Comparison of ENCODE assay signal across 21 cellular contexts in genomic region chr1:31004231-31004621, GRCh38.
DNase-seq lines count a peak whose midpoint lies in the region; ATAC-seq and TF ChIP-seq lines count a peak whose summit lies in the region.
"Had no signal": no experiment of that assay in that cellular context is flagged by ENCODE, and none has a peak within 500 bp of the region (broad histone marks: within the 10 kb centered on the region; RNA-seq: fewer than 3 reads in every experiment).

No MANE protein-coding gene starts in this region.

- intact Hi-C loops in left ventricle myocardium superior (cut with micrococcal nuclease) = no loop called here

- POLR2A ChIA-PET in WTC11 (lab: Charles Lee) = no interaction called here
- POLR2A ChIA-PET in RWPE1 (lab: Yijun Ruan, JAX; ENCODE audit: low non-redundant PET) = interaction anchor here (0.5 kb wide), 1 partner anchor 8 kb away, joined by 11 read pairs; no protein-coding TSS in a partner anchor

- H3K27me3 Mint-ChIP-seq in WTC11 (ENCODE audit: low read depth) (no peaks in the 10 kb centered on the region), endodermal cell (ENCODE audit: insufficient read depth) (no peaks in the 10 kb centered on the region)
- no peaks in the 10 kb centered on the region for H3K27me3 Mint-ChIP-seq in stimulated activated naive B cell treated with anti-CD40 and anti-IgM and Interleukin-4, amounts not matched to agents 10 μg/mL and 1 μg/mL and 100 μg/mL, for 72 hours
- H3K27me3 Mint-ChIP-seq: activated CD4-positive, alpha-beta T cell treated with anti-CD3 and anti-CD28 coated beads, Interleukin-2, amount 10 ng/mL, durations not matched to agents 7 days and 5 days; activated naive CD8-positive, alpha-beta T cell treated with anti-CD3 and anti-CD28 coated beads, Interleukin-2, amount 10 ng/mL, durations not matched to agents 7 days and 5 days; CD4-positive, alpha-beta memory T cell; T-cell had no signal

- H3K27me3 ChIP-seq in cardiac muscle cell = no peaks in the 10 kb centered on the region
- H3K27me3 ChIP-seq in endodermal cell (ENCODE audit: control insufficient read depth, insufficient read depth, low read length, poor library complexity, severe bottlenecking) = no peaks in the 10 kb centered on the region
- H3K27me3 ChIP-seq: body of pancreas, colonic mucosa, neural progenitor cell had no signal

- H3K36me3 Mint-ChIP-seq in WTC11 (peaks cover 32% of the 10 kb centered on the region), endodermal cell (ENCODE audit: low read depth) (peaks cover 57% of the 10 kb centered on the region)
- peaks cover 37 to 55% of the 10 kb centered on the region in 2 donors for H3K36me3 Mint-ChIP-seq in stimulated activated naive B cell treated with anti-CD40 and anti-IgM and Interleukin-4, amounts not matched to agents 10 μg/mL and 1 μg/mL and 100 μg/mL, for 72 hours

- ATAC-seq in left ventricle myocardium superior = no peak
- ATAC-seq in WTC11 = no peak
- ATAC-seq in stimulated activated naive B cell treated with anti-CD40 and anti-IgM and Interleukin-4, amounts not matched to agents 10 μg/mL and 1 μg/mL and 100 μg/mL, for 72 hours (replicated peaks) = peak in 1 of 2 donors; percentile 30
- ATAC-seq: body of pancreas, Right ventricle myocardium inferior, T-cell had no signal

- DNase-seq in cardiac muscle cell (ENCODE audit: low read depth in 1 of 2, low spot score in 1 of 2) (no peak), left ventricle myocardium superior (no peak), WTC11 (ENCODE audit: low spot score) (no peak), kidney glomerular epithelial cell (lab: John Stamatoyannopoulos, UW) (peak; percentile 23), RWPE1 (ENCODE audit: low spot score) (no peak), endodermal cell (no peak), DMS53 treated with DMSO at 0.1 percent for 48 hours (lab: John Stamatoyannopoulos, UW; ENCODE audit: unreplicated experiment) (no peak)
- DNase-seq in stimulated activated naive B cell treated with anti-CD40 and anti-IgM and Interleukin-4, amounts not matched to agents 10 μg/mL and 1 μg/mL and 100 μg/mL, for 72 hours = no peak
- DNase-seq: activated CD4-positive, alpha-beta T cell treated with anti-CD3 and anti-CD28 coated beads, Interleukin-2, amount 10 ng/mL, durations not matched to agents 7 days and 5 days; activated naive CD8-positive, alpha-beta T cell treated with anti-CD3 and anti-CD28 coated beads, Interleukin-2, amount 10 ng/mL, durations not matched to agents 7 days and 5 days; activated T-cell treated with anti-CD3 and anti-CD28 coated beads for 4 hours; body of pancreas; CD4-positive, alpha-beta memory T cell; colonic mucosa; DMS79; NCI-H1417; NCI-H2107; NCI-H526 treated with DMSO at 0.1 percent for 48 hours; T-cell had no signal

- H3K4me3 Mint-ChIP-seq in WTC11 = no peak overlapping the region
- H3K4me3 Mint-ChIP-seq in stimulated activated naive B cell treated with anti-CD40 and anti-IgM and Interleukin-4, amounts not matched to agents 10 μg/mL and 1 μg/mL and 100 μg/mL, for 72 hours = peak overlapping the region in 1 of 2 donors; percentile 14
- no peak overlapping the region for H3K4me3 Mint-ChIP-seq in endodermal cell
- H3K4me3 Mint-ChIP-seq: activated CD4-positive, alpha-beta T cell treated with anti-CD3 and anti-CD28 coated beads, Interleukin-2, amount 10 ng/mL, durations not matched to agents 7 days and 5 days; activated naive CD8-positive, alpha-beta T cell treated with anti-CD3 and anti-CD28 coated beads, Interleukin-2, amount 10 ng/mL, durations not matched to agents 7 days and 5 days; CD4-positive, alpha-beta memory T cell; neural progenitor cell; T-cell had no signal

- H3K27ac Mint-ChIP-seq in WTC11 (peak overlapping the region; percentile 68), endodermal cell (no peak overlapping the region)
- peak overlapping the region; percentile 86 for H3K27ac Mint-ChIP-seq in stimulated activated naive B cell treated with anti-CD40 and anti-IgM and Interleukin-4, amounts not matched to agents 10 μg/mL and 1 μg/mL and 100 μg/mL, for 72 hours
- H3K27ac Mint-ChIP-seq: activated CD4-positive, alpha-beta T cell treated with anti-CD3 and anti-CD28 coated beads, Interleukin-2, amount 10 ng/mL, durations not matched to agents 7 days and 5 days; activated naive CD8-positive, alpha-beta T cell treated with anti-CD3 and anti-CD28 coated beads, Interleukin-2, amount 10 ng/mL, durations not matched to agents 7 days and 5 days; neural progenitor cell; T-cell had no signal

- H3K9me3 ChIP-seq in cardiac muscle cell (ENCODE audit: low read depth) (no peaks in the 10 kb centered on the region), endodermal cell (ENCODE audit: control insufficient read depth, low read length) (no peaks in the 10 kb centered on the region)
- H3K9me3 ChIP-seq: body of pancreas, colonic mucosa had no signal

- CTCF ChIA-PET in WTC11 (lab: Charles Lee) (no interaction called here), RWPE1 (lab: Yijun Ruan, JAX) (interaction anchor here (0.8 kb wide), 1 partner anchor 322 kb away, joined by 4 read pairs; no protein-coding TSS in a partner anchor)

- H3K27ac ChIP-seq in cardiac muscle cell (peak overlapping the region; percentile 8), RWPE1 (no peak overlapping the region), endodermal cell (ENCODE audit: low read depth, low read length) (no peak overlapping the region)
- H3K27ac ChIP-seq: body of pancreas, colonic mucosa, neural progenitor cell had no signal

- H3K9ac ChIP-seq in endodermal cell (ENCODE audit: extremely low read depth, low read length, poor library complexity, severe bottlenecking) = no peak overlapping the region
- H3K9ac ChIP-seq: neural progenitor cell had no signal

- H3K9me3 Mint-ChIP-seq in WTC11 (no peaks in the 10 kb centered on the region), endodermal cell (no peaks in the 10 kb centered on the region)
- H3K9me3 Mint-ChIP-seq in stimulated activated naive B cell treated with anti-CD40 and anti-IgM and Interleukin-4, amounts not matched to agents 10 μg/mL and 1 μg/mL and 100 μg/mL, for 72 hours = no peaks in the 10 kb centered on the region
- H3K9me3 Mint-ChIP-seq: activated CD4-positive, alpha-beta T cell treated with anti-CD3 and anti-CD28 coated beads, Interleukin-2, amount 10 ng/mL, durations not matched to agents 7 days and 5 days; activated naive CD8-positive, alpha-beta T cell treated with anti-CD3 and anti-CD28 coated beads, Interleukin-2, amount 10 ng/mL, durations not matched to agents 7 days and 5 days; CD4-positive, alpha-beta memory T cell; neural progenitor cell; T-cell had no signal

- H3K4me3 ChIP-seq in cardiac muscle cell = no peak overlapping the region
- H3K4me3 ChIP-seq in endodermal cell (ENCODE audit: low read length) = no peak overlapping the region
- H3K4me3 ChIP-seq: body of pancreas, colonic mucosa, neural progenitor cell had no signal

- no peak for TF ChIP-seq CTCF in cardiac muscle cell (IDR thresholded peaks at IDR 0.05; ENCODE audit: low read depth, low read length)
- TF ChIP-seq CTCF in WTC11 (IDR thresholded peaks at IDR 0.05) = no peak
- no peak for TF ChIP-seq CTCF in RWPE1 (conservative IDR thresholded peaks at IDR 0.05; ENCODE audit: low read depth)
- TF ChIP-seq CTCF in endodermal cell (conservative IDR thresholded peaks at IDR 0.05) = no peak

- H3K4me1 Mint-ChIP-seq in WTC11 (peaks cover 32% of the 10 kb centered on the region), endodermal cell (peaks cover 47% of the 10 kb centered on the region)
- peaks cover 32 to 56% of the 10 kb centered on the region in 2 donors for H3K4me1 Mint-ChIP-seq in stimulated activated naive B cell treated with anti-CD40 and anti-IgM and Interleukin-4, amounts not matched to agents 10 μg/mL and 1 μg/mL and 100 μg/mL, for 72 hours

- H3K4me1 ChIP-seq in cardiac muscle cell (ENCODE audit: low read depth) (peaks cover 42% of the 10 kb centered on the region), endodermal cell (ENCODE audit: control insufficient read depth, insufficient read depth, low read length) (peaks cover 4% of the 10 kb centered on the region)
- H3K4me1 ChIP-seq: colonic mucosa, neural progenitor cell had no signal

- H3K36me3 ChIP-seq in cardiac muscle cell (peaks cover 26% of the 10 kb centered on the region), endodermal cell (ENCODE audit: control insufficient read depth, insufficient read depth, low read length) (peaks cover 71% of the 10 kb centered on the region)

TF ChIP-seq in WTC11, 78 proteins besides CTCF, POLR2A, EP300 and RAD21:
- TF ChIP-seq, protein P1, sequence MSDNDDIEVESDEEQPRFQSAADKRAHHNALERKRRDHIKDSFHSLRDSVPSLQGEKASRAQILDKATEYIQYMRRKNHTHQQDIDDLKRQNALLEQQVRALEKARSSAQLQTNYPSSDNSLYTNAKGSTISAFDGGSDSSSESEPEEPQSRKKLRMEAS (CRISPR knock-in tag; IDR thresholded peaks at IDR 0.05) = no peak
- TF ChIP-seq TEAD4 (CRISPR knock-in tag; IDR thresholded peaks at IDR 0.05) (no peak), SOX15 (CRISPR knock-in tag; IDR thresholded peaks at IDR 0.05) (no peak), GABPB1 (CRISPR knock-in tag; IDR thresholded peaks at IDR 0.05) (no peak), GRHL2 (CRISPR knock-in tag; IDR thresholded peaks at IDR 0.05; ENCODE audit: insufficient replicate concordance, severe bottlenecking) (no peak), PRRX2 (CRISPR knock-in tag; IDR thresholded peaks at IDR 0.05) (no peak), NR2C2 (CRISPR knock-in tag; IDR thresholded peaks at IDR 0.05) (no peak), MXD4 (CRISPR knock-in tag; IDR thresholded peaks at IDR 0.05; ENCODE audit: borderline replicate concordance) (no peak), ZBTB21 (CRISPR knock-in tag; IDR thresholded peaks at IDR 0.05; ENCODE audit: borderline replicate concordance) (no peak)
